Comparison of ENCODE assay signal across 8 cellular contexts in genomic region chr2:152925540-152926448, GRCh38.
DNase-seq lines count a peak whose midpoint lies in the region; ATAC-seq and TF ChIP-seq lines count a peak whose summit lies in the region.

No MANE protein-coding gene starts in this region.

- peak; percentile 52 for DNase-seq in ELR (ENCODE audit: low read depth)
- peak; percentile 29 for DNase-seq in NCI-H526 treated with DMSO at 0.1 percent for 48 hours (lab: John Stamatoyannopoulos, UW)
- DNase-seq in activated T-cell treated with anti-CD3 and anti-CD28 coated beads for 48 hours (ENCODE audit: low read depth), result peak; percentile 35
- DNase-seq in left cardiac atrium, result peak; percentile 42
- peak; percentile 73 for DNase-seq in spleen

- ATAC-seq in GM19467 (IDR thresholded peaks at IDR 0.05; ENCODE audit: unreplicated experiment) (peak; percentile 86), HG03457 (IDR thresholded peaks at IDR 0.05; ENCODE audit: unreplicated experiment) (peak; percentile 72), left cardiac atrium (peak; percentile 41 to 74), GM18520 (IDR thresholded peaks at IDR 0.05; ENCODE audit: unreplicated experiment) (no peak)

- no peaks in the 10 kb centered on the region for H3K4me1 ChIP-seq in spleen

- H3K4me3 ChIP-seq in spleen, result no peak overlapping the region

- TF ChIP-seq CTCF in spleen (IDR thresholded peaks at IDR 0.05 in 8 of 11, conservative IDR thresholded peaks at IDR 0.05 in 3 of 11), result peak in 8 of 11 experiments; percentile 39 to 70 (median 61)

- no peak overlapping the region for H3K27ac ChIP-seq in spleen

- H3K27me3 ChIP-seq in spleen (replicated peaks in 1 of 7), result peaks cover 0 to 3% (median 0%) of the 10 kb centered on the region in 7 donors

- no peaks in the 10 kb centered on the region for H3K9me3 ChIP-seq in spleen

- no peaks in the 10 kb centered on the region for H3K36me3 ChIP-seq in spleen

- TF ChIP-seq POLR2A in spleen (IDR thresholded peaks at IDR 0.05), result no peak

- WGBS in spleen, 5 donors, result 29 to 43% (median 34%) methylated on average over 11 of the region's 11 CpGs

- intact Hi-C loops in left cardiac atrium (cut with DNase I), result no loop called here
- intact Hi-C loops in spleen (cut with DNase I; ENCODE audit: low total_unique reads), result no loop called here
